ENCODE assay signal across 18 cellular contexts in genomic region chr9:78778314-78778713, GRCh38.
A peak's percentile ranks its signal among the peaks of the same experiment; 100 is the strongest.
DNase-seq lines count a peak whose midpoint lies in the region; ATAC-seq, FAIRE-seq and TF ChIP-seq lines count a peak whose summit lies in the region.
"Had no signal": no experiment of that assay in that cellular context is flagged by ENCODE, and none has a peak within 500 bp of the region (broad histone marks: within the 10 kb centered on the region; RNA-seq: fewer than 3 reads in every experiment).

No MANE protein-coding gene starts in this region.

- H3K27me3 ChIP-seq in IMR-90 (ENCODE audit: control insufficient read depth, insufficient read depth, low read length), result no peaks in the 10 kb centered on the region
- no peaks in the 10 kb centered on the region for H3K27me3 ChIP-seq in H1 (replicated peaks in 1 of 4; ENCODE audit: control insufficient read depth in 3 of 4, extremely low read depth in 1 of 4, insufficient read depth in 3 of 4, low read length in 3 of 4)
- no peaks in the 10 kb centered on the region for H3K27me3 ChIP-seq in esophagus squamous epithelium
- H3K27me3 ChIP-seq: BLaER1 had no signal

- H4K20me1 ChIP-seq in IMR-90 (ENCODE audit: insufficient read depth, low read length), result no peaks in the 10 kb centered on the region
- H4K20me1 ChIP-seq in H1 (replicated peaks in 1 of 2; ENCODE audit: control insufficient read depth in 1 of 2, insufficient read depth in 2 of 2, low read length in 2 of 2), result no peaks in the 10 kb centered on the region
- H4K20me1 ChIP-seq: BLaER1 had no signal

- no peak overlapping the region for H2BK12ac ChIP-seq in H1 (ENCODE audit: low read depth, low read length)

- dilution Hi-C loops in IMR-90 (cut with HindIII; ENCODE audit: low sequenced_read_pairs, unreplicated experiment), result no loop called here

- H3K4me1 Mint-ChIP-seq in nephron progenitor cell, result peaks cover 71% of the 10 kb centered on the region
- H3K4me1 Mint-ChIP-seq in stimulated activated naive B cell treated with anti-CD40 and anti-IgM and Interleukin-4, amounts not matched to agents 10 μg/mL and 1 μg/mL and 100 μg/mL, for 72 hours, result peaks cover 19 to 43% of the 10 kb centered on the region in 2 donors
- H3K4me1 Mint-ChIP-seq: CD4-positive, alpha-beta memory T cell had no signal

- H3K9me3 ChIP-seq in IMR-90 (ENCODE audit: control insufficient read depth, insufficient read depth, low read length), result no peaks in the 10 kb centered on the region
- H3K9me3 ChIP-seq in H1 (ENCODE audit: insufficient read depth in 2 of 2, low read depth in 1 of 2, low read length in 1 of 2), result no peaks in the 10 kb centered on the region
- no peaks in the 10 kb centered on the region for H3K9me3 ChIP-seq in esophagus squamous epithelium
- H3K9me3 ChIP-seq: BLaER1 had no signal

- CTCF ChIA-PET in IMR-90 (lab: Yijun Ruan, JAX), result no interaction called here
- CTCF ChIA-PET in H1 (lab: Charles Lee; ENCODE audit: partially characterized antibody), result interaction anchor here (2.0 kb wide), 1 partner anchor 351 kb away, joined by 5 read pairs; no protein-coding TSS in a partner anchor

- no peak overlapping the region for H2AK5ac ChIP-seq in IMR-90 (ENCODE audit: low read depth, low read length)
- no peak overlapping the region for H2AK5ac ChIP-seq in H1 (ENCODE audit: low read depth, low read length)

- FAIRE-seq in H1 (lab: Jason Lieb, UNC), result no peak
- FAIRE-seq: A204.1 had no signal

- in situ Hi-C loops in IMR-90 (cut with MboI; ENCODE audit: low sequenced_read_pairs), result no loop called here

- H4K91ac ChIP-seq in IMR-90 (ENCODE audit: insufficient read depth, low read depth, low read length) (no peak overlapping the region), H1 (replicated peaks; ENCODE audit: insufficient read length, low read length) (no peak overlapping the region)

- H3K4ac ChIP-seq in IMR-90 (ENCODE audit: low read depth, low read length) (no peak overlapping the region), H1 (replicated peaks; ENCODE audit: insufficient read length, low read depth, low read length) (no peak overlapping the region)

- TF ChIP-seq CTCF in IMR-90 (conservative IDR thresholded peaks at IDR 0.05; ENCODE audit: low read depth, low read length) (no peak), H1 (IDR thresholded peaks at IDR 0.05; ENCODE audit: control extremely low read depth in 1 of 3, insufficient read depth in 1 of 3, low read depth in 1 of 3, low read length in 3 of 3) (no peak), nephron progenitor cell (IDR thresholded peaks at IDR 0.05) (no peak), esophagus squamous epithelium (IDR thresholded peaks at IDR 0.05) (no peak)

- BruUV-seq in IMR-90 (replicated peaks; lab: Mats Ljungman, UMichigan), result no TSS peak

- H3K9ac ChIP-seq in IMR-90 (ENCODE audit: low read depth, low read length) (no peak overlapping the region), H1 (replicated peaks in 1 of 4; ENCODE audit: extremely low read depth in 1 of 4, low read depth in 3 of 4, low read length in 3 of 4) (no peak overlapping the region)
- H3K9ac ChIP-seq: BLaER1 had no signal

- H3K4me1 ChIP-seq in IMR-90 (ENCODE audit: control insufficient read depth, insufficient read depth, low read length), result 0 out of 2 replicates have a peak, but pooled peaks cover 1% of the 10 kb centered on the region
- peaks cover 2 to 6% (median 4%) of the 10 kb centered on the region in 4 experiments; a peak in 4 of 7 replicates for H3K4me1 ChIP-seq in H1 (replicated peaks in 1 of 4; ENCODE audit: control insufficient read depth in 3 of 4, insufficient read depth in 4 of 4, low read length in 3 of 4)
- no peaks in the 10 kb centered on the region for H3K4me1 ChIP-seq in esophagus squamous epithelium

- peak overlapping the region; percentile 94 for H3K27ac Mint-ChIP-seq in nephron progenitor cell
- no peak overlapping the region for H3K27ac Mint-ChIP-seq in stimulated activated naive B cell treated with anti-CD40 and anti-IgM and Interleukin-4, amounts not matched to agents 10 μg/mL and 1 μg/mL and 100 μg/mL, for 72 hours
- H3K27ac Mint-ChIP-seq: CD4-positive, alpha-beta memory T cell; IgD-negative memory B cell had no signal

- H2BK20ac ChIP-seq in IMR-90 (ENCODE audit: low read depth, low read length) (no peak overlapping the region), H1 (ENCODE audit: low read length) (no peak overlapping the region)

- H3K23ac ChIP-seq in IMR-90 (ENCODE audit: low read depth, low read length) (no peak overlapping the region), H1 (ENCODE audit: insufficient read length) (no peak overlapping the region)

- no peak overlapping the region for H4K8ac ChIP-seq in IMR-90 (ENCODE audit: low read depth in 2 of 2, low read length in 2 of 2)
- no peak overlapping the region for H4K8ac ChIP-seq in H1 (ENCODE audit: extremely low read depth, insufficient read depth, low read length)

- WGBS in IMR-90 (ENCODE audit: extremely low coverage in 2 of 2, insufficient read length in 1 of 2), 2 experiments, result no CpG with 5 or more reads among the region's 3 CpGs
- 84% methylated on average over 3 of the region's 3 CpGs; no CpG with 5 or more reads in 1 of the 2 experiments for WGBS in H1 (ENCODE audit: extremely low coverage in 1 of 2, insufficient coverage in 1 of 2, insufficient read length in 1 of 2, insufficient replicate concordance in 2 of 2, low coverage in 1 of 2, low lambda C conversion rate in 2 of 2, missing lambda C conversion rate in 1 of 2), 2 experiments
- WGBS in esophagus squamous epithelium, 2 donors, result 77 to 80% methylated on average over 3 of the region's 3 CpGs

- TF ChIP-seq EP300 in H1 (IDR thresholded peaks at IDR 0.05; ENCODE audit: borderline replicate concordance in 1 of 2, low read depth in 2 of 2, low read length in 2 of 2), result no peak

- H3K9me1 ChIP-seq in IMR-90 (ENCODE audit: insufficient read depth, low read length), result no peaks in the 10 kb centered on the region

- H3K36me3 ChIP-seq in IMR-90 (ENCODE audit: control insufficient read depth, insufficient read depth, low read length) (no peaks in the 10 kb centered on the region), H1 (ENCODE audit: control insufficient read depth in 2 of 4, insufficient read depth in 4 of 4, low read length in 3 of 4) (no peaks in the 10 kb centered on the region), esophagus squamous epithelium (no peaks in the 10 kb centered on the region)
- H3K36me3 ChIP-seq: BLaER1 had no signal

- H2BK5ac ChIP-seq in IMR-90 (ENCODE audit: low read depth, low read length, poor library complexity, severe bottlenecking) (no peak overlapping the region), H1 (ENCODE audit: low read depth, low read length) (no peak overlapping the region)

- H2AK9ac ChIP-seq in IMR-90 (replicated peaks; ENCODE audit: low read depth, low read length, poor library complexity), result no peak overlapping the region

- no peaks in the 10 kb centered on the region for H3K23me2 ChIP-seq in H1 (ENCODE audit: low read depth, low read length)

- TF ChIP-seq RAD21 in IMR-90 (IDR thresholded peaks at IDR 0.05; ENCODE audit: low read length) (no peak), H1 (IDR thresholded peaks at IDR 0.05 in 1 of 2, conservative IDR thresholded peaks at IDR 0.05 in 1 of 2; ENCODE audit: low read depth in 2 of 2, low read length in 2 of 2) (no peak)

- H4K5ac ChIP-seq in IMR-90 (ENCODE audit: low read depth, low read length), result no peak overlapping the region
- no peak overlapping the region for H4K5ac ChIP-seq in H1 (ENCODE audit: insufficient read length, low read depth, low read length)

- H3K4me3 Mint-ChIP-seq in nephron progenitor cell, result no peak overlapping the region
- H3K4me3 Mint-ChIP-seq in stimulated activated naive B cell treated with anti-CD40 and anti-IgM and Interleukin-4, amounts not matched to agents 10 μg/mL and 1 μg/mL and 100 μg/mL, for 72 hours, result no peak overlapping the region
- H3K4me3 Mint-ChIP-seq: CD14-positive monocyte; CD4-positive, alpha-beta memory T cell; H9; IgD-negative memory B cell had no signal

- no peak for ATAC-seq in IMR-90 (ENCODE audit: low read depth)
- no peak for ATAC-seq in stimulated activated naive B cell treated with anti-CD40 and anti-IgM and Interleukin-4, amounts not matched to agents 10 μg/mL and 1 μg/mL and 100 μg/mL, for 72 hours (replicated peaks)

- no peak overlapping the region for H3K14ac ChIP-seq in IMR-90 (replicated peaks; ENCODE audit: low read depth, low read length)
- H3K14ac ChIP-seq in H1 (ENCODE audit: insufficient read length), result no peak overlapping the region

- intact Hi-C loops in IMR-90 (cut with micrococcal nuclease) (no loop called here), esophagus squamous epithelium (cut with DNase I) (no loop called here)

- H3K9me3 Mint-ChIP-seq in nephron progenitor cell, result no peaks in the 10 kb centered on the region
- no peaks in the 10 kb centered on the region for H3K9me3 Mint-ChIP-seq in stimulated activated naive B cell treated with anti-CD40 and anti-IgM and Interleukin-4, amounts not matched to agents 10 μg/mL and 1 μg/mL and 100 μg/mL, for 72 hours
- H3K9me3 Mint-ChIP-seq: CD4-positive, alpha-beta memory T cell; H9; IgD-negative memory B cell had no signal

- peaks cover 3% of the 10 kb centered on the region for H3K27me3 Mint-ChIP-seq in nephron progenitor cell (ENCODE audit: low read depth, poor library complexity)
- H3K27me3 Mint-ChIP-seq in stimulated activated naive B cell treated with anti-CD40 and anti-IgM and Interleukin-4, amounts not matched to agents 10 μg/mL and 1 μg/mL and 100 μg/mL, for 72 hours, result peaks cover 4 to 13% of the 10 kb centered on the region in 2 donors
- H3K27me3 Mint-ChIP-seq: CD4-positive, alpha-beta memory T cell had no signal

- POLR2A ChIA-PET in IMR-90 (lab: Charles Lee; ENCODE audit: unreplicated experiment), result no interaction called here
- POLR2A ChIA-PET in H1 (lab: Charles Lee; ENCODE audit: partially characterized antibody), result no interaction called here

- H3K36me3 Mint-ChIP-seq in nephron progenitor cell (ENCODE audit: low read depth), result no peaks in the 10 kb centered on the region
- peaks cover 0 to 4% of the 10 kb centered on the region in 2 donors for H3K36me3 Mint-ChIP-seq in stimulated activated naive B cell treated with anti-CD40 and anti-IgM and Interleukin-4, amounts not matched to agents 10 μg/mL and 1 μg/mL and 100 μg/mL, for 72 hours
- H3K36me3 Mint-ChIP-seq: CD14-positive monocyte; CD4-positive, alpha-beta memory T cell had no signal

- H2BK15ac ChIP-seq in IMR-90 (ENCODE audit: low read depth, low read length) (no peak overlapping the region), H1 (ENCODE audit: low read length) (no peak overlapping the region)

- H3K18ac ChIP-seq in IMR-90 (ENCODE audit: low read depth, low read length), result no peak overlapping the region
- H3K18ac ChIP-seq in H1 (ENCODE audit: extremely low read depth, low read length), result no peak overlapping the region

- H3K4me3 ChIP-seq in IMR-90 (ENCODE audit: insufficient read depth, low read depth, low read length) (no peak overlapping the region), H1 (ENCODE audit: extremely low read depth in 1 of 4, insufficient read depth in 2 of 4, low read depth in 3 of 4, low read length in 4 of 4) (no peak overlapping the region), esophagus squamous epithelium (no peak overlapping the region)
- H3K4me3 ChIP-seq: BLaER1 had no signal

- H3K4me2 ChIP-seq in IMR-90 (ENCODE audit: low read depth, low read length) (no peak overlapping the region), H1 (ENCODE audit: insufficient read depth in 1 of 2, low read depth in 2 of 2, low read length in 2 of 2) (no peak overlapping the region)
- H3K4me2 ChIP-seq: BLaER1 had no signal

- no peak overlapping the region for H3K27ac ChIP-seq in IMR-90 (ENCODE audit: insufficient read depth, low read length)
- H3K27ac ChIP-seq in H1 (ENCODE audit: low read depth, low read length), result no peak overlapping the region
- H3K27ac ChIP-seq in esophagus squamous epithelium, result no peak overlapping the region
- H3K27ac ChIP-seq: BLaER1, HL-60 had no signal

- H3K79me1 ChIP-seq in IMR-90 (ENCODE audit: low read depth in 1 of 2, low read length in 2 of 2) (no peaks in the 10 kb centered on the region), H1 (ENCODE audit: low read depth, low read length) (no peaks in the 10 kb centered on the region)

- H3K56ac ChIP-seq in IMR-90 (ENCODE audit: extremely low read depth, insufficient read depth, low read length), result no peak overlapping the region
- no peak overlapping the region for H3K56ac ChIP-seq in H1 (replicated peaks; ENCODE audit: insufficient read length, low read depth, low read length)

- no peak overlapping the region for H2AFZ ChIP-seq in IMR-90 (replicated peaks; ENCODE audit: low read length, poor library complexity)
- no peak overlapping the region for H2AFZ ChIP-seq in H1 (ENCODE audit: low read length)

- TF ChIP-seq POLR2A in IMR-90 (IDR thresholded peaks at IDR 0.05; ENCODE audit: low read depth, low read length) (no peak), H1 (IDR thresholded peaks at IDR 0.05; ENCODE audit: control extremely low read depth in 1 of 2, low read depth in 2 of 2, low read length in 2 of 2) (no peak), esophagus squamous epithelium (IDR thresholded peaks at IDR 0.05) (no peak)

- H3K79me2 ChIP-seq in H1 (ENCODE audit: control insufficient read depth in 1 of 2, insufficient read depth in 2 of 2, low read length in 2 of 2), result no peaks in the 10 kb centered on the region

- DNase-seq in IMR-90 (no peak), H1 (ENCODE audit: low read depth in 1 of 2, low spot score in 2 of 2) (no peak), nephron progenitor cell (no peak), cerebellum (ENCODE audit: low spot score) (no peak), esophagus squamous epithelium (lab: John Stamatoyannopoulos, UW) (no peak)
- no peak for DNase-seq in stimulated activated naive B cell treated with anti-CD40 and anti-IgM and Interleukin-4, amounts not matched to agents 10 μg/mL and 1 μg/mL and 100 μg/mL, for 72 hours
- DNase-seq: Calu3; CD4-positive, alpha-beta memory T cell; DMS79 treated with DMSO at 0.1 percent for 48 hours; GF-D8; GOT3; KG1 had no signal

- H2BK120ac ChIP-seq in IMR-90 (ENCODE audit: low read depth, low read length) (no peak overlapping the region), H1 (replicated peaks; ENCODE audit: low read depth, low read length) (no peak overlapping the region)
